16 cellular contexts compared by ENCODE assay signal in the genomic region with DNA sequence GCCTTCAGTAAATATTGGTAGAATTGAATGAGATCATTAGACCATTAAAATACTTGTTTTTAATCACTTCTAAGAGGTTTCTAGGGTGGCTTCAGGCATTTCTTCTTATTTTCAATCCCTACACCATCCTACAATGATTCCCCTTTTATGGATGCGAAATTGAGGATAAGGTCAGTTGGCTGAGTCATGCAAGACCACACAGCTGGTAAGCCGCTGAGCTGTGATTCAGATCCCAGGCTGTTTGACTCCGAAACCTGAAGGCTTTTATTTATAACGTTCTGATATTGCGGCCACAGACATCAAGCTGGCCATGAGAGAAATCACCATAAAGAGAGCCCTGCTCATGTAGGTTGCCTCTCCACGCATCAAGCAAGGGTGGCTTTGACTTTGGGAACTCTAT.
DNase-seq lines count a peak whose midpoint lies in the region; TF ChIP-seq lines count a peak whose summit lies in the region.
"Had no signal": no experiment of that assay in that cellular context is flagged by ENCODE, and none has a peak within 500 bp of the region (broad histone marks: within the 10 kb centered on the region; RNA-seq: fewer than 3 reads in every experiment).

No MANE protein-coding gene starts in this region.

- DNase-seq in AG10803 (ENCODE audit: low read depth) (peak; percentile 37), M059J (ENCODE audit: low read depth) (peak; percentile 74), myocyte (ENCODE audit: low read depth) (peak; percentile 47), NCI-H446 (lab: John Stamatoyannopoulos, UW) (no peak), NCI-H1436 treated with DMSO at 0.1 percent for 48 hours (lab: John Stamatoyannopoulos, UW) (no peak), NCI-H1436 (lab: John Stamatoyannopoulos, UW) (no peak)
- no peak for DNase-seq in stimulated activated CD4-positive, alpha-beta T cell treated with anti-CD3 and anti-CD28 coated beads, Interleukin-1b, Interleukin-23, amount 100 ng/mL, for 48 hours
- DNase-seq: activated CD4-positive, alpha-beta T cell treated with anti-CD3 and anti-CD28 coated beads, Interleukin-2, amount 50 U/mL, for 48 hours; activated T-cell treated with anti-CD3 and anti-CD28 coated beads, Interleukin-2, amount 50 U/mL, for 4 hours; Caco-2; effector memory CD4-positive, alpha-beta T cell; mammary epithelial cell; NCI-H1930; NCI-H524 treated with DMSO at 0.1 percent for 48 hours had no signal

- no peaks in the 10 kb centered on the region for H3K27me3 ChIP-seq in duodenal mucosa (ENCODE audit: control insufficient read depth in 1 of 2, insufficient read depth in 2 of 2, low read length in 2 of 2)

- TF ChIP-seq CTCF in AG10803 (conservative IDR thresholded peaks at IDR 0.05; ENCODE audit: low read length): no peak

- peaks cover 2 to 3% of the 10 kb centered on the region in 2 donors for H3K9me3 ChIP-seq in duodenal mucosa (ENCODE audit: control insufficient read depth in 1 of 2, low read length in 2 of 2)
- H3K9me3 ChIP-seq: Caco-2 had no signal

- H3K9ac ChIP-seq in duodenal mucosa (ENCODE audit: low read depth in 1 of 2, low read length in 2 of 2): no peak overlapping the region

- H3K4me3 ChIP-seq in AG10803 (ENCODE audit: low read length) (no peak overlapping the region), duodenal mucosa (ENCODE audit: low read depth in 1 of 2, low read length in 2 of 2) (no peak overlapping the region)

- H3K36me3 ChIP-seq in duodenal mucosa (ENCODE audit: control insufficient read depth in 1 of 2, insufficient read depth in 2 of 2, low read length in 2 of 2): no peaks in the 10 kb centered on the region

- H3K27ac ChIP-seq in duodenal mucosa (ENCODE audit: low read depth, low read length): peak overlapping the region; percentile 20
- H3K27ac ChIP-seq: VCaP had no signal

- no peaks in the 10 kb centered on the region for H3K4me1 ChIP-seq in duodenal mucosa (ENCODE audit: control insufficient read depth in 1 of 2, insufficient read depth in 2 of 2, low read length in 2 of 2)
- H3K4me1 ChIP-seq: Caco-2 had no signal

Comparison
In these comparisons a context has a peak if more than half of its experiments do, and no peak if none do; other contexts are left out.
1. DNase-seq: peak in AG10803 (single experiment), M059J (single experiment) and myocyte (single experiment); none in NCI-H446 (0 of 2), NCI-H1436 treated with DMSO at 0.1 percent for 48 hours (single experiment), stimulated activated CD4-positive, alpha-beta T cell treated with anti-CD3 and anti-CD28 coated beads, Interleukin-1b, Interleukin-23, amount 100 ng/mL, for 48 hours (single experiment) and NCI-H1436 (single experiment).